ENCODE assay signal across 11 cellular contexts in genomic region chr15:86139828-86140227, GRCh38.
A peak's percentile ranks its signal among the peaks of the same experiment; 100 is the strongest.
DNase-seq lines count a peak whose midpoint lies in the region; ATAC-seq lines count a peak whose summit lies in the region.
"Had no signal": no experiment of that assay in that cellular context is flagged by ENCODE, and none has a peak within 500 bp of the region (broad histone marks: within the 10 kb centered on the region; RNA-seq: fewer than 3 reads in every experiment).

No MANE protein-coding gene starts in this region.

- no peak overlapping the region for H3K27ac Mint-ChIP-seq in activated T-cell treated with anti-CD3 and anti-CD28 coated beads, Interleukin-2, amount 50 U/mL, for 72 hours
- H3K27ac Mint-ChIP-seq: stimulated activated memory B cell treated with anti-CD40 and anti-IgM and Interleukin-4, amounts not matched to agents 10 μg/mL and 1 μg/mL and 100 μg/mL, for 72 hours had no signal

- H3K9me3 Mint-ChIP-seq in activated T-cell treated with anti-CD3 and anti-CD28 coated beads, Interleukin-2, amount 50 U/mL, for 72 hours = peaks cover 2 to 4% of the 10 kb centered on the region in 2 donors
- H3K9me3 Mint-ChIP-seq: stimulated activated memory B cell treated with anti-CD40 and anti-IgM and Interleukin-4, amounts not matched to agents 10 μg/mL and 1 μg/mL and 100 μg/mL, for 72 hours had no signal

- DNase-seq in NCI-H82 (lab: John Stamatoyannopoulos, UW) (peak; percentile 22), NCI-H82 treated with DMSO at 0.1 percent for 48 hours (lab: John Stamatoyannopoulos, UW; ENCODE audit: unreplicated experiment) (no peak), globus pallidus (ENCODE audit: low spot score) (no peak), NCI-H748 treated with DMSO at 0.1 percent for 48 hours (lab: John Stamatoyannopoulos, UW) (no peak)
- DNase-seq in activated T-cell treated with anti-CD3 and anti-CD28 coated beads, Interleukin-2, amount 50 U/mL, for 72 hours = peak; percentile 7 to 28
- DNase-seq in stimulated activated CD4-positive, alpha-beta T cell treated with anti-CD3 and anti-CD28 coated beads, Interleukin-15, amount 100 ng/mL, for 24 hours = peak; percentile 53
- DNase-seq: NCI-H146, ovary had no signal

- H3K27me3 Mint-ChIP-seq in activated T-cell treated with anti-CD3 and anti-CD28 coated beads, Interleukin-2, amount 50 U/mL, for 72 hours (ENCODE audit: low read depth) = peaks cover 6% of the 10 kb centered on the region
- H3K27me3 Mint-ChIP-seq: stimulated activated memory B cell treated with anti-CD40 and anti-IgM and Interleukin-4, amounts not matched to agents 10 μg/mL and 1 μg/mL and 100 μg/mL, for 72 hours had no signal

- H3K4me3 Mint-ChIP-seq in activated T-cell treated with anti-CD3 and anti-CD28 coated beads, Interleukin-2, amount 50 U/mL, for 72 hours = no peak overlapping the region
- H3K4me3 Mint-ChIP-seq: stimulated activated memory B cell treated with anti-CD40 and anti-IgM and Interleukin-4, amounts not matched to agents 10 μg/mL and 1 μg/mL and 100 μg/mL, for 72 hours had no signal

- H3K36me3 Mint-ChIP-seq in activated T-cell treated with anti-CD3 and anti-CD28 coated beads, Interleukin-2, amount 50 U/mL, for 72 hours (ENCODE audit: insufficient read depth in 2 of 2) = no peaks in the 10 kb centered on the region
- H3K36me3 Mint-ChIP-seq: stimulated activated memory B cell treated with anti-CD40 and anti-IgM and Interleukin-4, amounts not matched to agents 10 μg/mL and 1 μg/mL and 100 μg/mL, for 72 hours had no signal

- ATAC-seq in HG03442 (IDR thresholded peaks at IDR 0.05; ENCODE audit: unreplicated experiment) = peak; percentile 59
- no peak for ATAC-seq in activated T-cell treated with anti-CD3 and anti-CD28 coated beads, Interleukin-2, amount 50 U/mL, for 72 hours (replicated peaks in 1 of 2)
- no peak for ATAC-seq in GM19467 (IDR thresholded peaks at IDR 0.05; ENCODE audit: unreplicated experiment)
- ATAC-seq: stimulated activated memory B cell treated with anti-CD40 and anti-IgM and Interleukin-4, amounts not matched to agents 10 μg/mL and 1 μg/mL and 100 μg/mL, for 72 hours had no signal

- no peaks in the 10 kb centered on the region for H3K4me1 Mint-ChIP-seq in activated T-cell treated with anti-CD3 and anti-CD28 coated beads, Interleukin-2, amount 50 U/mL, for 72 hours (ENCODE audit: low read depth)
- H3K4me1 Mint-ChIP-seq: stimulated activated memory B cell treated with anti-CD40 and anti-IgM and Interleukin-4, amounts not matched to agents 10 μg/mL and 1 μg/mL and 100 μg/mL, for 72 hours had no signal

Comparison
In these comparisons a context has a peak if more than half of its experiments do, and no peak if none do; other contexts are left out.
1. DNase-seq: peak in NCI-H82 (single experiment), activated T-cell treated with anti-CD3 and anti-CD28 coated beads, Interleukin-2, amount 50 U/mL, for 72 hours (2 of 2) and stimulated activated CD4-positive, alpha-beta T cell treated with anti-CD3 and anti-CD28 coated beads, Interleukin-15, amount 100 ng/mL, for 24 hours (single experiment); none in NCI-H82 treated with DMSO at 0.1 percent for 48 hours (single experiment), globus pallidus (single experiment) and NCI-H748 treated with DMSO at 0.1 percent for 48 hours (single experiment).